ENCODE assay signal across 16 cellular contexts in the genomic region with DNA sequence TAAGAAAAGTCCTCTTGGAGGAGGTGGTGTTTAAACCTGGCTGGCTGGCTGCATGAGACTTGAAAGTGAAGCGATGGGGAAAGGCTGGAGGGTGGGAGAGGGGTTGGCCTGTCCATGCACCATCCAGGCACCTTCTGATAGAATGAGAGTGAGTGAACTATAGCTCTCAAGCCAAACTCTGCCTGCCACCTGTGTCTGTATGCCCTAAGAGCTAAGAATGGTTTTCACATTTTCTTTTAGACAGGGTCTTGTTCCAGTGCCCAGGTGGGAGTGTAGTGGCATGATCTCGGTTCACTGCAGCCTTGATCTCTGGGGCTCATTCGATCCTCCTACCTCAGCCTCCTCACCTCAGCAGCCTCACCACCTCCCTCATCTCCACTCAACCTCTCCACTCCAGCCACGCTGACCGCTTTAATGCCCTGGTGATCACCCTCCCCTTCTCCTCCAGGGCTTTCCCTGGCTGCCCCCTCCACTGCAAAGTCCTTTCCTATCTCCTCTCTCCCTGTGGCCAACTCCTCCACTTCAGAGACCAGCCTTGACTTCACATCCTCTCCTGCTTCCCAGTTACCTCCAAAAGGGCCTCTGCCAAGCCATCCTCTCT. TPM values are rescaled to one million over a fixed set of nuclear protein-coding genes. Genes with fewer than 3 reads are reported as not detected.
DNase-seq lines count a peak whose midpoint lies in the region; ATAC-seq and TF ChIP-seq lines count a peak whose summit lies in the region.
"Had no signal": no experiment of that assay in that cellular context is flagged by ENCODE, and none has a peak within 500 bp of the region (broad histone marks: within the 10 kb centered on the region; RNA-seq: fewer than 3 reads in every experiment).

No MANE protein-coding gene starts in this region.

- H3K4me3 Mint-ChIP-seq in MCF 10A (ENCODE audit: unreplicated experiment) (no peak overlapping the region), osteocyte (ENCODE audit: unreplicated experiment) (no peak overlapping the region)
- H3K4me3 Mint-ChIP-seq: activated CD4-positive, alpha-beta memory T cell treated with anti-CD3 and anti-CD28 coated beads for 36 hours; effector memory CD8-positive, alpha-beta T cell; IgD-negative memory B cell had no signal

- H3K27me3 ChIP-seq in breast epithelium (no peaks in the 10 kb centered on the region), ovary (no peaks in the 10 kb centered on the region)
- H3K27me3 ChIP-seq: heart left ventricle, left lung, neutrophil, stomach had no signal

- H3K27ac Mint-ChIP-seq in MCF 10A (ENCODE audit: low read depth, unreplicated experiment) = peak overlapping the region; percentile 73
- H3K27ac Mint-ChIP-seq in osteocyte (ENCODE audit: unreplicated experiment) = no peak overlapping the region
- H3K27ac Mint-ChIP-seq: effector memory CD8-positive, alpha-beta T cell had no signal

- peaks cover 3% of the 10 kb centered on the region for H3K9me3 Mint-ChIP-seq in MCF 10A (ENCODE audit: unreplicated experiment)
- peaks cover 1% of the 10 kb centered on the region for H3K9me3 Mint-ChIP-seq in osteocyte (ENCODE audit: unreplicated experiment)
- H3K9me3 Mint-ChIP-seq: activated CD4-positive, alpha-beta memory T cell treated with anti-CD3 and anti-CD28 coated beads for 36 hours; effector memory CD8-positive, alpha-beta T cell; IgD-negative memory B cell had no signal

- H3K9me3 ChIP-seq in breast epithelium (no peaks in the 10 kb centered on the region), ovary (no peaks in the 10 kb centered on the region)
- H3K9me3 ChIP-seq: heart left ventricle, left lung, mucosa of descending colon, neutrophil, stomach had no signal

- H3K4me1 Mint-ChIP-seq in MCF 10A (ENCODE audit: insufficient read depth, unreplicated experiment) (peaks cover 52% of the 10 kb centered on the region), osteocyte (ENCODE audit: unreplicated experiment) (peaks cover 62% of the 10 kb centered on the region)
- H3K4me1 Mint-ChIP-seq: IgD-negative memory B cell had no signal

- H3K4me1 ChIP-seq in breast epithelium = peaks cover 0 to 9% of the 10 kb centered on the region in 2 donors
- H3K4me1 ChIP-seq in ovary (ENCODE audit: insufficient read depth) = peaks cover 2% of the 10 kb centered on the region

- no TSS peak for BruUV-seq in MCF 10A (replicated peaks; lab: Mats Ljungman, UMichigan)

- H3K36me3 ChIP-seq in breast epithelium (no peaks in the 10 kb centered on the region), ovary (no peaks in the 10 kb centered on the region)
- H3K36me3 ChIP-seq: heart left ventricle, left lung, neutrophil, stomach had no signal

- ATAC-seq in GM21390 (IDR thresholded peaks at IDR 0.05; ENCODE audit: unreplicated experiment) = no peak

- no peak overlapping the region for H3K27ac ChIP-seq in breast epithelium
- peak overlapping the region; percentile 27 to 61 for H3K27ac ChIP-seq in coronary artery
- H3K27ac ChIP-seq in ovary = no peak overlapping the region
- H3K27ac ChIP-seq: heart left ventricle, left lung, neutrophil had no signal

- TF ChIP-seq CTCF in MCF 10A (IDR thresholded peaks at IDR 0.05; ENCODE audit: unreplicated experiment) (no peak), breast epithelium (IDR thresholded peaks at IDR 0.05) (no peak), coronary artery (IDR thresholded peaks at IDR 0.05) (no peak), osteocyte (IDR thresholded peaks at IDR 0.05) (no peak), ovary (IDR thresholded peaks at IDR 0.05) (no peak)

- intact Hi-C loops in MCF 10A (cut with micrococcal nuclease) (loop anchor here (1.0 to 5.0 kb wide), 6 partner anchors 41 to 285 kb away; partner anchors contain the start of gene MICAL2), breast epithelium (cut with DNase I; ENCODE audit: low total_unique reads) (loop anchor here (5.0 to 10.0 kb wide), 3 partner anchors 112 to 236 kb away; no protein-coding TSS in a partner anchor), ovary (cut with DNase I) (loop anchor here (2.0 to 10.0 kb wide), 3 partner anchors 191 to 242 kb away; no protein-coding TSS in a partner anchor)

- H3K36me3 Mint-ChIP-seq in MCF 10A (ENCODE audit: insufficient read depth, unreplicated experiment) (no peaks in the 10 kb centered on the region), osteocyte (ENCODE audit: unreplicated experiment) (no peaks in the 10 kb centered on the region)
- H3K36me3 Mint-ChIP-seq: activated CD4-positive, alpha-beta memory T cell treated with anti-CD3 and anti-CD28 coated beads for 36 hours; IgD-negative memory B cell had no signal

- TF ChIP-seq EP300 in ovary (IDR thresholded peaks at IDR 0.05) = no peak

- POLR2A ChIA-PET in MCF 10A (lab: Yijun Ruan, JAX) = interaction anchor here (0.6 to 2.8 kb wide), 3 partner anchors 11 to 236 kb away, joined by 3 to 13 read pairs (median 4); no protein-coding TSS in a partner anchor

- H3K4me3 ChIP-seq in breast epithelium (no peak overlapping the region), coronary artery (no peak overlapping the region), ovary (no peak overlapping the region)
- H3K4me3 ChIP-seq: heart left ventricle, left lung, mucosa of descending colon, stomach had no signal

- CTCF ChIA-PET in MCF 10A (lab: Yijun Ruan, JAX) = interaction anchor here (0.5 to 13.5 kb wide), 28 partner anchors 13 to 846 kb away, joined by 3 to 314 read pairs (median 7); no protein-coding TSS in a partner anchor

- no peak for TF ChIP-seq POLR2A in breast epithelium (IDR thresholded peaks at IDR 0.05)
- TF ChIP-seq POLR2A in ovary (IDR thresholded peaks at IDR 0.05) = no peak

- 41 to 50% (median 45%) methylated on average over 5 of the region's 5 CpGs for WGBS in ovary, 3 donors

- DNase-seq in MCF 10A (ENCODE audit: unreplicated experiment) (no peak), breast epithelium (ENCODE audit: low spot score in 2 of 2) (no peak), coronary artery (ENCODE audit: low spot score) (no peak), osteocyte (ENCODE audit: extremely low spot score, unreplicated experiment) (peak; percentile 36), NCI-H2081 treated with DMSO at 0.1 percent for 48 hours (lab: John Stamatoyannopoulos, UW) (no peak), ovary (no peak), ecto neural progenitor cell (ENCODE audit: low spot score) (no peak)

- H3K27me3 Mint-ChIP-seq in MCF 10A (ENCODE audit: insufficient read depth, unreplicated experiment) = no peaks in the 10 kb centered on the region
- H3K27me3 Mint-ChIP-seq in osteocyte (ENCODE audit: unreplicated experiment) = no peaks in the 10 kb centered on the region

RNA-seq across cellular contexts. Expression of gene DKK3, which starts 38.3 kb away (rescaled TPM):
- total RNA-seq in MCF 10A (2022) (0.25 and 0.33 TPM in 2 replicates), breast epithelium (10 to 100 TPM; 18.2 to 88.5 (median 87.1) TPM), osteocyte (548 and 587 TPM in 2 replicates), ovary (100 to 1,000 TPM in 1 of 7 donors, 10 to 100 TPM in 6; 33.9 to 102 (median 62.8) TPM)
- polyA plus RNA-seq in ovary = 100 to 1,000 TPM in 1 of 2 donors, 10 to 100 TPM in 1; 43.5 to 255 TPM
- total RNA-seq: activated CD4-positive, alpha-beta memory T cell treated with anti-CD3 and anti-CD28 coated beads for 36 hours had no signal
- polyA plus RNA-seq: IgD-negative memory B cell had no signal

Comparison
In these comparisons a context has a peak if more than half of its experiments do, and no peak if none do; other contexts are left out.
1. RNA of gene DKK3, which starts 38.3 kb away (total RNA-seq): 548 to 587 TPM in osteocyte, 18.2 to 88.5 TPM in breast epithelium and 33.9 to 102 TPM in ovary; 0.25 to 0.33 TPM in MCF 10A; every median in the first group is over 10 times any median in the second.
2. H3K27ac ChIP-seq: peak in coronary artery (2 of 2); none in breast epithelium (0 of 2) and ovary (0 of 2).